In genomic region chr6:157046776-157047175, GRCh38 we compare ENCODE assay signal across 26 cellular contexts.
"Had no signal": no experiment of that assay in that cellular context is flagged by ENCODE, and none has a peak within 500 bp of the region (broad histone marks: within the 10 kb centered on the region; RNA-seq: fewer than 3 reads in every experiment).

No MANE protein-coding gene starts in this region.

- H3K27me3 ChIP-seq: brain microvascular endothelial cell, dorsolateral prefrontal cortex, gastrocnemius medialis, spleen, upper lobe of left lung had no signal

- ATAC-seq: activated CD8-positive, alpha-beta memory T cell treated with anti-CD3 and anti-CD28 coated beads, Interleukin-2, amount 10 ng/mL, durations not matched to agents 7 days and 5 days; activated CD8-positive, alpha-beta T cell treated with anti-CD3 and anti-CD28 coated beads for 36 hours; effector memory CD8-positive, alpha-beta T cell; esophagus mucosa; left ventricle myocardium superior; sciatic nerve; T-cell had no signal

- H3K9me3 Mint-ChIP-seq: activated CD4-positive, alpha-beta T cell treated with anti-CD3 and anti-CD28 coated beads, Interleukin-2, amount 10 ng/mL, durations not matched to agents 7 days and 5 days; activated CD8-positive, alpha-beta T cell treated with anti-CD3 and anti-CD28 coated beads for 36 hours; activated naive CD4-positive, alpha-beta T cell treated with anti-CD3 and anti-CD28 coated beads, Interleukin-2, amount 10 ng/mL, durations not matched to agents 7 days and 5 days; effector memory CD8-positive, alpha-beta T cell; memory B cell; T-cell had no signal

- H3K4me3 Mint-ChIP-seq: activated CD4-positive, alpha-beta T cell treated with anti-CD3 and anti-CD28 coated beads, Interleukin-2, amount 10 ng/mL, durations not matched to agents 7 days and 5 days; activated CD8-positive, alpha-beta memory T cell treated with anti-CD3 and anti-CD28 coated beads, Interleukin-2, amount 10 ng/mL, durations not matched to agents 7 days and 5 days; activated CD8-positive, alpha-beta T cell treated with anti-CD3 and anti-CD28 coated beads for 36 hours; activated naive CD4-positive, alpha-beta T cell treated with anti-CD3 and anti-CD28 coated beads, Interleukin-2, amount 10 ng/mL, durations not matched to agents 7 days and 5 days; effector memory CD8-positive, alpha-beta T cell; memory B cell; neural crest cell; T-cell had no signal

- H3K4me3 ChIP-seq: dorsolateral prefrontal cortex, gastrocnemius medialis, spleen, thoracic aorta, upper lobe of left lung had no signal

- H3K36me3 ChIP-seq: brain microvascular endothelial cell, gastrocnemius medialis, thoracic aorta, upper lobe of left lung, WERI-Rb-1 had no signal

- H3K27me3 Mint-ChIP-seq: activated CD4-positive, alpha-beta T cell treated with anti-CD3 and anti-CD28 coated beads, Interleukin-2, amount 10 ng/mL, durations not matched to agents 7 days and 5 days; activated CD8-positive, alpha-beta memory T cell treated with anti-CD3 and anti-CD28 coated beads, Interleukin-2, amount 10 ng/mL, durations not matched to agents 7 days and 5 days; activated CD8-positive, alpha-beta T cell treated with anti-CD3 and anti-CD28 coated beads for 36 hours; activated naive CD4-positive, alpha-beta T cell treated with anti-CD3 and anti-CD28 coated beads, Interleukin-2, amount 10 ng/mL, durations not matched to agents 7 days and 5 days; effector memory CD8-positive, alpha-beta T cell; memory B cell; T-cell had no signal

- H3K27ac Mint-ChIP-seq: activated CD4-positive, alpha-beta T cell treated with anti-CD3 and anti-CD28 coated beads, Interleukin-2, amount 10 ng/mL, durations not matched to agents 7 days and 5 days; activated CD8-positive, alpha-beta memory T cell treated with anti-CD3 and anti-CD28 coated beads, Interleukin-2, amount 10 ng/mL, durations not matched to agents 7 days and 5 days; activated CD8-positive, alpha-beta T cell treated with anti-CD3 and anti-CD28 coated beads for 36 hours; activated naive CD4-positive, alpha-beta T cell treated with anti-CD3 and anti-CD28 coated beads, Interleukin-2, amount 10 ng/mL, durations not matched to agents 7 days and 5 days had no signal

- DNase-seq: activated CD4-positive, alpha-beta T cell treated with anti-CD3 and anti-CD28 coated beads, Interleukin-2, amount 10 ng/mL, durations not matched to agents 7 days and 5 days; activated CD4-positive, CD25-positive, alpha-beta regulatory T cell treated with anti-CD3 and anti-CD28 coated beads, Interleukin-2, amount 50 U/mL, for 72 hours; activated CD8-positive, alpha-beta memory T cell treated with anti-CD3 and anti-CD28 coated beads, Interleukin-2, amount 10 ng/mL, durations not matched to agents 7 days and 5 days; activated CD8-positive, alpha-beta T cell treated with anti-CD3 and anti-CD28 coated beads for 36 hours; activated effector memory CD4-positive, alpha-beta T cell treated with anti-CD3 and anti-CD28 coated beads, Interleukin-2, amount 50 U/mL, for 16 hours; activated naive CD4-positive, alpha-beta T cell treated with anti-CD3 and anti-CD28 coated beads, Interleukin-2, amount 10 ng/mL, durations not matched to agents 7 days and 5 days; activated T-cell treated with anti-CD3 and anti-CD28 coated beads for 4 hours; brain microvascular endothelial cell; central memory CD4-positive, alpha-beta T cell; dorsolateral prefrontal cortex; effector memory CD8-positive, alpha-beta T cell; gastrocnemius medialis; hippocampal formation; left ventricle myocardium superior; occipital lobe; spleen; stimulated activated CD4-positive, alpha-beta T cell treated with anti-CD3 and anti-CD28 coated beads, Interleukin-4, amount 100 ng/mL, for 1 hour; stimulated activated naive CD4-positive, alpha-beta T cell treated with Interleukin-2 at 50 U/mL for 16 hours; T-cell; upper lobe of left lung; WERI-Rb-1 had no signal

- H3K27ac ChIP-seq: dorsolateral prefrontal cortex, gastrocnemius medialis, spleen, thoracic aorta, upper lobe of left lung, WERI-Rb-1 had no signal

- H3K9me3 ChIP-seq: gastrocnemius medialis, spleen, thoracic aorta, upper lobe of left lung had no signal

- H3K4me1 Mint-ChIP-seq: activated CD4-positive, alpha-beta T cell treated with anti-CD3 and anti-CD28 coated beads, Interleukin-2, amount 10 ng/mL, durations not matched to agents 7 days and 5 days; activated CD8-positive, alpha-beta memory T cell treated with anti-CD3 and anti-CD28 coated beads, Interleukin-2, amount 10 ng/mL, durations not matched to agents 7 days and 5 days; activated naive CD4-positive, alpha-beta T cell treated with anti-CD3 and anti-CD28 coated beads, Interleukin-2, amount 10 ng/mL, durations not matched to agents 7 days and 5 days had no signal
